ENCODE assay signal across 22 cellular contexts in genomic region chr1:33025761-33026160, GRCh38. TPM values are rescaled to one million over a fixed set of nuclear protein-coding genes. Genes with fewer than 3 reads are reported as not detected.
A peak's percentile ranks its signal among the peaks of the same experiment; 100 is the strongest.
DNase-seq lines count a peak whose midpoint lies in the region; TF ChIP-seq lines count a peak whose summit lies in the region.
"Had no signal": no experiment of that assay in that cellular context is flagged by ENCODE, and none has a peak within 500 bp of the region (broad histone marks: within the 10 kb centered on the region; RNA-seq: fewer than 3 reads in every experiment).

No MANE protein-coding gene starts in this region.

- TF ChIP-seq CTCF in 22Rv1 (IDR thresholded peaks at IDR 0.05) (no peak), A673 (conservative IDR thresholded peaks at IDR 0.05; ENCODE audit: low read depth, low read length) (no peak), neutrophil (IDR thresholded peaks at IDR 0.05) (no peak), esophagus squamous epithelium (IDR thresholded peaks at IDR 0.05) (no peak)

- H3K27ac ChIP-seq in 22Rv1 (peak overlapping the region; percentile 23; the same call in 1 of the 2 replicates), A673 (ENCODE audit: low read depth, low read length, poor library complexity, severe bottlenecking) (no peak overlapping the region), neutrophil (peak overlapping the region; percentile 50), esophagus squamous epithelium (no peak overlapping the region)
- H3K27ac ChIP-seq in effector memory CD4-positive, alpha-beta T cell (ENCODE audit: insufficient read depth, low read length, poor library complexity, severe bottlenecking) = no peak overlapping the region
- H3K27ac ChIP-seq: upper lobe of right lung had no signal

- POLR2A ChIA-PET in A673 (lab: Charles Lee; ENCODE audit: low non-redundant PET) = interaction anchor here (0.6 kb wide), 1 partner anchor 28 kb away, joined by 17 read pairs; no protein-coding TSS in a partner anchor

- peaks cover 64% of the 10 kb centered on the region for H3K4me1 Mint-ChIP-seq in activated T-helper 1 cell treated with anti-CD3 and anti-CD28 coated beads, Interleukin-12 subunit alpha, Interleukin-12 subunit beta, Interleukin-2, Interleukin-4 antibody, amounts not matched to agents 30 ng/mL and 10 ng/mL and 1 ng/mL, durations not matched to agents 14 hours and 24 hours and 36 hours (ENCODE audit: low read depth)

- peaks cover 2% of the 10 kb centered on the region for H3K27me3 Mint-ChIP-seq in activated T-helper 1 cell treated with anti-CD3 and anti-CD28 coated beads, Interleukin-12 subunit alpha, Interleukin-12 subunit beta, Interleukin-2, Interleukin-4 antibody, amounts not matched to agents 30 ng/mL and 10 ng/mL and 1 ng/mL, durations not matched to agents 14 hours and 24 hours and 36 hours (ENCODE audit: insufficient read depth)
- H3K27me3 Mint-ChIP-seq: CD4-positive, alpha-beta T cell had no signal

- peak overlapping the region; percentile 5 for H3K4me3 Mint-ChIP-seq in activated T-helper 1 cell treated with anti-CD3 and anti-CD28 coated beads, Interleukin-12 subunit alpha, Interleukin-12 subunit beta, Interleukin-2, Interleukin-4 antibody, amounts not matched to agents 30 ng/mL and 10 ng/mL and 1 ng/mL, durations not matched to agents 14 hours and 24 hours and 36 hours
- H3K4me3 Mint-ChIP-seq: CD4-positive, alpha-beta T cell had no signal

- peak overlapping the region; percentile 86 for H3K27ac Mint-ChIP-seq in activated T-helper 1 cell treated with anti-CD3 and anti-CD28 coated beads, Interleukin-12 subunit alpha, Interleukin-12 subunit beta, Interleukin-2, Interleukin-4 antibody, amounts not matched to agents 30 ng/mL and 10 ng/mL and 1 ng/mL, durations not matched to agents 14 hours and 24 hours and 36 hours
- H3K27ac Mint-ChIP-seq: CD4-positive, alpha-beta T cell had no signal

- intact Hi-C loops in A673 (cut with micrococcal nuclease; ENCODE audit: unreplicated experiment) (no loop called here), esophagus squamous epithelium (cut with DNase I) (no loop called here)
- intact Hi-C loops in activated T-helper 1 cell treated with anti-CD3 and anti-CD28 coated beads, Interleukin-12 subunit alpha, Interleukin-12 subunit beta, Interleukin-2, Interleukin-4 antibody, amounts not matched to agents 30 ng/mL and 10 ng/mL and 1 ng/mL, durations not matched to agents 14 hours and 24 hours and 36 hours (cut with micrococcal nuclease) = loop anchor here (1.0 to 2.0 kb wide), 4 partner anchors 12 to 102 kb away; partner anchors contain the start of gene RNF19B

- H3K27me3 ChIP-seq in A673 (replicated peaks; ENCODE audit: insufficient read depth, low read depth, low read length, poor library complexity) (no peaks in the 10 kb centered on the region), neutrophil (no peaks in the 10 kb centered on the region), esophagus squamous epithelium (no peaks in the 10 kb centered on the region)
- H3K27me3 ChIP-seq in effector memory CD4-positive, alpha-beta T cell (replicated peaks; ENCODE audit: control insufficient read depth, insufficient read depth, low read length, poor library complexity, severe bottlenecking) = no peaks in the 10 kb centered on the region
- H3K27me3 ChIP-seq: Peyer's patch, upper lobe of right lung had no signal

- BruUV-seq in A673 (replicated peaks; lab: Mats Ljungman, UMichigan) = no TSS peak

- H3K4me1 ChIP-seq in A673 (ENCODE audit: insufficient read depth, low read length, poor library complexity, severe bottlenecking) (peaks cover 38% of the 10 kb centered on the region), neutrophil (ENCODE audit: control insufficient read depth in 1 of 2, insufficient read depth in 1 of 2, low read depth in 1 of 2, low read length in 1 of 2) (peaks cover 12 to 24% of the 10 kb centered on the region in 2 experiments), esophagus squamous epithelium (peaks cover 0 to 42% (median 3%) of the 10 kb centered on the region in 3 donors)
- H3K4me1 ChIP-seq in effector memory CD4-positive, alpha-beta T cell (ENCODE audit: control insufficient read depth, insufficient read depth, low read length, poor library complexity, severe bottlenecking) = peaks cover 2% of the 10 kb centered on the region

- CTCF ChIA-PET in A673 (lab: Charles Lee) = interaction anchor here (0.6 kb wide), 1 partner anchor 622 kb away, joined by 3 read pairs; no protein-coding TSS in a partner anchor

- H3K4me3 ChIP-seq in A673 (ENCODE audit: low read depth, low read length, poor library complexity, severe bottlenecking) = no peak overlapping the region
- H3K4me3 ChIP-seq in neutrophil (ENCODE audit: low read depth in 1 of 2, low read length in 1 of 2) = no peak overlapping the region
- no peak overlapping the region for H3K4me3 ChIP-seq in effector memory CD4-positive, alpha-beta T cell (ENCODE audit: insufficient read depth, low read depth, low read length, poor library complexity, severe bottlenecking)
- H3K4me3 ChIP-seq in esophagus squamous epithelium = no peak overlapping the region
- H3K4me3 ChIP-seq: left ventricle myocardium inferior, Peyer's patch, upper lobe of right lung had no signal

- no peak for TF ChIP-seq POLR2A in esophagus squamous epithelium (IDR thresholded peaks at IDR 0.05)

- no peaks in the 10 kb centered on the region for H3K9me3 Mint-ChIP-seq in activated T-helper 1 cell treated with anti-CD3 and anti-CD28 coated beads, Interleukin-12 subunit alpha, Interleukin-12 subunit beta, Interleukin-2, Interleukin-4 antibody, amounts not matched to agents 30 ng/mL and 10 ng/mL and 1 ng/mL, durations not matched to agents 14 hours and 24 hours and 36 hours
- H3K9me3 Mint-ChIP-seq: CD4-positive, alpha-beta T cell had no signal

- H3K36me3 Mint-ChIP-seq in activated T-helper 1 cell treated with anti-CD3 and anti-CD28 coated beads, Interleukin-12 subunit alpha, Interleukin-12 subunit beta, Interleukin-2, Interleukin-4 antibody, amounts not matched to agents 30 ng/mL and 10 ng/mL and 1 ng/mL, durations not matched to agents 14 hours and 24 hours and 36 hours (ENCODE audit: low read depth) = peaks cover 56% of the 10 kb centered on the region

- 83 to 93% methylated on average over 4 of the region's 4 CpGs for whole genome bisulfite sequencing in esophagus squamous epithelium, 2 donors

- H3K36me3 ChIP-seq in A673 (ENCODE audit: insufficient read depth, low read length, poor library complexity, severe bottlenecking) = peaks cover 26% of the 10 kb centered on the region
- H3K36me3 ChIP-seq in neutrophil = peaks cover 16% of the 10 kb centered on the region
- H3K36me3 ChIP-seq in effector memory CD4-positive, alpha-beta T cell (ENCODE audit: control insufficient read depth, insufficient read depth, low read length) = peaks cover 20% of the 10 kb centered on the region
- peaks cover 0 to 44% (median 22%) of the 10 kb centered on the region in 3 donors for H3K36me3 ChIP-seq in esophagus squamous epithelium

- H3K9me3 ChIP-seq in A673 (ENCODE audit: low read depth, low read length, poor library complexity, severe bottlenecking) = no peaks in the 10 kb centered on the region
- H3K9me3 ChIP-seq in neutrophil = no peaks in the 10 kb centered on the region
- H3K9me3 ChIP-seq in effector memory CD4-positive, alpha-beta T cell (ENCODE audit: control insufficient read depth, low read length) = no peaks in the 10 kb centered on the region
- H3K9me3 ChIP-seq in esophagus squamous epithelium = no peaks in the 10 kb centered on the region
- H3K9me3 ChIP-seq: left ventricle myocardium inferior, Peyer's patch, upper lobe of right lung had no signal

- DNase-seq in A673 (ENCODE audit: low spot score) (peak; percentile 68), esophagus squamous epithelium (lab: John Stamatoyannopoulos, UW) (no peak)
- DNase-seq in activated T-helper 1 cell treated with anti-CD3 and anti-CD28 coated beads, Interleukin-12 subunit alpha, Interleukin-12 subunit beta, Interleukin-2, Interleukin-4 antibody, amounts not matched to agents 30 ng/mL and 10 ng/mL and 1 ng/mL, durations not matched to agents 14 hours and 24 hours and 36 hours (ENCODE audit: low spot score) = no peak
- no peak for DNase-seq in stimulated activated CD4-positive, alpha-beta T cell treated with anti-CD3 and anti-CD28 coated beads, Interleukin-2, amount 100 ng/mL, for 24 hours
- no peak for DNase-seq in effector memory CD4-positive, alpha-beta T cell
- DNase-seq: activated effector memory CD4-positive, alpha-beta T cell treated with Interleukin-2 at 50 U/mL for 16 hours; CD4-positive, alpha-beta T cell; KG1; left ventricle myocardium inferior; mesendoderm; MM.1S; NCI-H1417; NCI-H2029 treated with DMSO at 0.1 percent for 48 hours; NCI-H226; occipital lobe; Peyer's patch; retina; small intestine; substantia nigra; upper lobe of right lung had no signal

RNA-seq across cellular contexts. Expression of gene AK2, which starts 10.9 kb away (rescaled TPM):
- total RNA-seq in A673 (2021) (196 and 208 TPM in 2 replicates), esophagus squamous epithelium (100 to 1,000 TPM; 126 to 167 (median 151) TPM)
- 387 and 400 TPM in 2 replicates for total RNA-seq in activated T-helper 1 cell treated with anti-CD3 and anti-CD28 coated beads, Interleukin-12 subunit alpha, Interleukin-12 subunit beta, Interleukin-2, Interleukin-4 antibody, amounts not matched to agents 30 ng/mL and 10 ng/mL and 1 ng/mL, durations not matched to agents 14 hours and 24 hours and 36 hours

RNA-seq across cellular contexts. Expression of gene AZIN2, which starts 55.2 kb away (rescaled TPM):
- total RNA-seq in A673 (2021) (3.6 and 4.6 TPM in 2 replicates), esophagus squamous epithelium (1 to 10 TPM in 1 of 4 donors, under 1 TPM in 3; 0.27 to 1.5 (median 0.61) TPM)
- total RNA-seq in activated T-helper 1 cell treated with anti-CD3 and anti-CD28 coated beads, Interleukin-12 subunit alpha, Interleukin-12 subunit beta, Interleukin-2, Interleukin-4 antibody, amounts not matched to agents 30 ng/mL and 10 ng/mL and 1 ng/mL, durations not matched to agents 14 hours and 24 hours and 36 hours = 1.1 and 1.4 TPM in 2 replicates

Comparison
In these comparisons a context has a peak if more than half of its experiments do, and no peak if none do; other contexts are left out.
1. H3K27ac ChIP-seq: peak in 22Rv1 (single experiment) and neutrophil (single experiment); none in A673 (single experiment), effector memory CD4-positive, alpha-beta T cell (single experiment) and esophagus squamous epithelium (0 of 4).